ENCODE assay signal across 27 cellular contexts in the genomic region with DNA sequence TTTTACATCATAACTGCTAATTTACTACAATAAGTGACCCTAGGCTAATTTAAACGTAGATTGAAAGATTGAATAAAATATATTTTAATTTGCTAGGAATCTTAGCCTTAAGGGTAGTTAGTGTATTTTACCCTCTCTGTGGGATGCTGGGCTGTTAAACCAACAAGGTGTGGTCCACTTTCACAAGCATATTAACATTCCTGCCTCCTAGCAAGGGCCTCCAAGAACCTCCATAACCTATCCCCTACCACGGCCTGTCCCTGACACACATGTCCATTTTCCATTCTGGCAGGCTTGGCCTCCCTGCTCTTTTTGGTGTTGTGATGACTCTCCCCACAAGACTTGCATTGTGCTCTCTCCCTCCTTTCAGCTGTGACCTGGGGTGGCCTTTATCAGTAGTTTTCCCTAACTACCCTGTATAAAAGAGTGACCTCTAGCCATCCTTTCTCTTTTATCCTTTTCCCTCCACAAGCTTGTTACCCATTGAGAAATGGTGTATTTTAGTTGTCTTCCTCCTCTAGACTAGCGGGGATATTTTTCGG.
DNase-seq lines count a peak whose midpoint lies in the region; ATAC-seq, FAIRE-seq and TF ChIP-seq lines count a peak whose summit lies in the region.
"Had no signal": no experiment of that assay in that cellular context is flagged by ENCODE, and none has a peak within 500 bp of the region (broad histone marks: within the 10 kb centered on the region; RNA-seq: fewer than 3 reads in every experiment).

No MANE protein-coding gene starts in this region.

- no TSS peak for BruUV-seq in HepG2 (replicated peaks; lab: Mats Ljungman, UMichigan)

- H3K27me3 Mint-ChIP-seq in activated naive CD8-positive, alpha-beta T cell treated with anti-CD3 and anti-CD28 coated beads, Interleukin-2, amount 50 U/mL, for 24 hours = no peaks in the 10 kb centered on the region
- H3K27me3 Mint-ChIP-seq in naive thymus-derived CD4-positive, alpha-beta T cell = no peaks in the 10 kb centered on the region

- TF ChIP-seq RAD21 in HepG2 (CRISPR knock-in tag; IDR thresholded peaks at IDR 0.05) = no peak

- H3K4me3 ChIP-seq in HepG2 (replicated peaks in 1 of 3; ENCODE audit: insufficient read depth in 1 of 3, low read depth in 2 of 3, low read length in 3 of 3) (no peak overlapping the region), right lobe of liver (no peak overlapping the region)
- no peak overlapping the region for H3K4me3 ChIP-seq in naive thymus-derived CD4-positive, alpha-beta T cell (ENCODE audit: low read length)
- H3K4me3 ChIP-seq: body of pancreas had no signal

- TF ChIP-seq POLR2A in HepG2 (IDR thresholded peaks at IDR 0.05; ENCODE audit: insufficient read depth in 1 of 2, low read depth in 2 of 2, low read length in 2 of 2) (no peak), right lobe of liver (IDR thresholded peaks at IDR 0.05) (no peak)

- H3K36me3 ChIP-seq in HepG2 (replicated peaks in 1 of 2; ENCODE audit: control insufficient read depth in 1 of 2, insufficient read depth in 2 of 2, low read length in 2 of 2) (peaks cover 3 to 14% of the 10 kb centered on the region in 2 experiments; a peak in 2 of 5 replicates), right lobe of liver (peaks cover 0 to 6% (median 1%) of the 10 kb centered on the region in 4 donors)
- no peaks in the 10 kb centered on the region for H3K36me3 ChIP-seq in naive thymus-derived CD4-positive, alpha-beta T cell (ENCODE audit: control insufficient read depth in 2 of 3, insufficient read depth in 3 of 3, low read length in 3 of 3)

- H3K27ac ChIP-seq in HepG2 (ENCODE audit: extremely low read length, insufficient read depth, low read length) (no peak overlapping the region), right lobe of liver (no peak overlapping the region)
- H3K27ac ChIP-seq in naive thymus-derived CD4-positive, alpha-beta T cell (ENCODE audit: low read depth, low read length) = no peak overlapping the region
- H3K27ac ChIP-seq: body of pancreas had no signal

- no peaks in the 10 kb centered on the region for H3K9me3 Mint-ChIP-seq in activated naive CD8-positive, alpha-beta T cell treated with anti-CD3 and anti-CD28 coated beads, Interleukin-2, amount 50 U/mL, for 24 hours
- H3K9me3 Mint-ChIP-seq in naive thymus-derived CD4-positive, alpha-beta T cell = no peaks in the 10 kb centered on the region
- H3K9me3 Mint-ChIP-seq: activated naive CD4-positive, alpha-beta T cell treated with anti-CD3 and anti-CD28 coated beads, Interleukin-2, amount 50 U/mL, for 72 hours; immature natural killer cell had no signal

- DNase-seq in HepG2 (ENCODE audit: low spot score) (peak; percentile 13), right lobe of liver (no peak), D721Med (ENCODE audit: insufficient read length, low spot score) (no peak), GM13977 (ENCODE audit: low spot score) (no peak)
- DNase-seq in activated naive CD8-positive, alpha-beta T cell treated with anti-CD3 and anti-CD28 coated beads, Interleukin-2, amount 50 U/mL, for 24 hours = no peak
- DNase-seq in naive thymus-derived CD4-positive, alpha-beta T cell = no peak
- DNase-seq: ACHN; activated CD8-positive, alpha-beta T cell treated with anti-CD3 and anti-CD28 coated beads, Interleukin-2, amount 10 ng/mL, durations not matched to agents 7 days and 5 days; activated T-cell treated with anti-CD3 and anti-CD28 coated beads, Interleukin-2, amount 50 U/mL, for 1 hour; body of pancreas; C1 segment of cervical spinal cord; DMS79 treated with DMSO at 0.1 percent for 48 hours; HCEC 1CT; head of caudate nucleus; immature natural killer cell; NCI-H1105 treated with DMSO at 0.1 percent for 48 hours; NCI-H524; occipital lobe; RPMI8226; stimulated activated CD4-positive, alpha-beta T cell treated with anti-CD3 and anti-CD28 coated beads, Interleukin-15, amount 100 ng/mL, for 24 hours; T1000 had no signal

- in situ Hi-C loops in HepG2 (cut with HindIII; ENCODE audit: extremely low pct_ligation_motif_present, low pct_unique_long_range_greater_than_20kb) = no loop called here
- in situ Hi-C loops in GM13977 (cut with MboI; ENCODE audit: low pct_unique_long_range_greater_than_20kb, low sequenced_read_pairs, unreplicated experiment) = no loop called here

- 91% methylated on average over 4 of the region's 4 CpGs for WGBS in HepG2 (ENCODE audit: low lambda C conversion rate)
- WGBS in right lobe of liver (ENCODE audit: insufficient coverage, low coverage, low lambda C conversion rate, missing lambda C conversion rate) = 95% methylated on average over 4 of the region's 4 CpGs

- no peaks in the 10 kb centered on the region for H4K20me1 ChIP-seq in HepG2 (ENCODE audit: insufficient read depth, low read length)

- peaks cover 3% of the 10 kb centered on the region for H3K79me2 ChIP-seq in HepG2 (ENCODE audit: insufficient read depth, low read length)

- TF ChIP-seq CTCF in HepG2 (CRISPR knock-in tag; IDR thresholded peaks at IDR 0.05) (no peak), right lobe of liver (IDR thresholded peaks at IDR 0.05) (no peak), D721Med (IDR thresholded peaks at IDR 0.05; ENCODE audit: insufficient read depth, missing control alignments) (no peak), GM13977 (IDR thresholded peaks at IDR 0.05; ENCODE audit: extremely low read depth, insufficient read depth, missing control alignments) (no peak)

- POLR2A ChIA-PET in HepG2 (lab: Yijun Ruan, JAX) = interaction anchor here (0.6 kb wide), 1 partner anchor 110 kb away, joined by 3 read pairs; no protein-coding TSS in a partner anchor
- POLR2A ChIA-PET in naive thymus-derived CD4-positive, alpha-beta T cell (lab: Charles Lee) = no interaction called here

- FAIRE-seq in HepG2 (lab: Jason Lieb, UNC) (no peak), D721Med (lab: Jason Lieb, UNC) (no peak)
- FAIRE-seq: colon, HTR-8/SVneo had no signal

- H3K4me2 ChIP-seq in HepG2 (ENCODE audit: low read depth, low read length) = no peak overlapping the region

- H3K9me3 ChIP-seq in HepG2 (ENCODE audit: low read length) (no peaks in the 10 kb centered on the region), right lobe of liver (no peaks in the 10 kb centered on the region)
- no peaks in the 10 kb centered on the region for H3K9me3 ChIP-seq in naive thymus-derived CD4-positive, alpha-beta T cell (ENCODE audit: control insufficient read depth in 2 of 3, low read length in 3 of 3)
- H3K9me3 ChIP-seq: body of pancreas had no signal

- no peak overlapping the region for H3K9ac ChIP-seq in HepG2 (ENCODE audit: insufficient read depth, low read depth, low read length)

- H3K4me3 Mint-ChIP-seq in activated naive CD8-positive, alpha-beta T cell treated with anti-CD3 and anti-CD28 coated beads, Interleukin-2, amount 50 U/mL, for 24 hours = no peak overlapping the region
- no peak overlapping the region for H3K4me3 Mint-ChIP-seq in naive thymus-derived CD4-positive, alpha-beta T cell
- H3K4me3 Mint-ChIP-seq: activated CD8-positive, alpha-beta T cell treated with anti-CD3 and anti-CD28 coated beads, Interleukin-2, amount 10 ng/mL, durations not matched to agents 7 days and 5 days; immature natural killer cell had no signal

- intact Hi-C loops in HepG2 (cut with micrococcal nuclease; ENCODE audit: unreplicated experiment) = no loop called here
- intact Hi-C loops in right lobe of liver (cut with DNase I) = no loop called here
- intact Hi-C loops in naive thymus-derived CD4-positive, alpha-beta T cell (cut with micrococcal nuclease) = no loop called here

- TF ChIP-seq EP300 in HepG2 (IDR thresholded peaks at IDR 0.05; ENCODE audit: low read depth in 2 of 2, low read length in 2 of 2) = no peak
- TF ChIP-seq EP300 in HepG2 (CRISPR knock-in tag; IDR thresholded peaks at IDR 0.05; ENCODE audit: borderline replicate concordance) = no peak

- peak; percentile 19; the same call in 2 of the 3 replicates for ATAC-seq in HepG2
- no peak for ATAC-seq in right lobe of liver
- ATAC-seq in activated naive CD8-positive, alpha-beta T cell treated with anti-CD3 and anti-CD28 coated beads, Interleukin-2, amount 50 U/mL, for 24 hours = no peak
- no peak for ATAC-seq in naive thymus-derived CD4-positive, alpha-beta T cell
- no peak for ATAC-seq in HG03045 (IDR thresholded peaks at IDR 0.05; ENCODE audit: unreplicated experiment)
- ATAC-seq in GM18909 (IDR thresholded peaks at IDR 0.05; ENCODE audit: poor library complexity, unreplicated experiment) = no peak
- ATAC-seq: activated CD8-positive, alpha-beta T cell treated with anti-CD3 and anti-CD28 coated beads, Interleukin-2, amount 10 ng/mL, durations not matched to agents 7 days and 5 days; activated naive CD4-positive, alpha-beta T cell treated with anti-CD3 and anti-CD28 coated beads, Interleukin-2, amount 50 U/mL, for 72 hours; body of pancreas; SK-N-SH treated with all-trans-retinoic acid at 6 μM for 48 hours had no signal

- peaks cover 17% of the 10 kb centered on the region for H3K36me3 Mint-ChIP-seq in activated naive CD8-positive, alpha-beta T cell treated with anti-CD3 and anti-CD28 coated beads, Interleukin-2, amount 50 U/mL, for 24 hours (ENCODE audit: low read depth)
- peaks cover 0 to 17% (median 11%) of the 10 kb centered on the region in 5 donors for H3K36me3 Mint-ChIP-seq in naive thymus-derived CD4-positive, alpha-beta T cell

- H3K27me3 ChIP-seq in HepG2 (ENCODE audit: control insufficient read depth in 1 of 2, insufficient read depth in 2 of 2, low read length in 2 of 2) = no peaks in the 10 kb centered on the region
- H3K27me3 ChIP-seq in right lobe of liver = no peaks in the 10 kb centered on the region
- no peaks in the 10 kb centered on the region for H3K27me3 ChIP-seq in naive thymus-derived CD4-positive, alpha-beta T cell (ENCODE audit: control insufficient read depth in 2 of 2, insufficient read depth in 2 of 2, low read length in 2 of 2)
- H3K27me3 ChIP-seq: body of pancreas had no signal

- H3K27ac Mint-ChIP-seq in activated naive CD8-positive, alpha-beta T cell treated with anti-CD3 and anti-CD28 coated beads, Interleukin-2, amount 50 U/mL, for 24 hours = peak overlapping the region; percentile 5
- peak overlapping the region; percentile 30 to 99 (median 89) for H3K27ac Mint-ChIP-seq in naive thymus-derived CD4-positive, alpha-beta T cell
- H3K27ac Mint-ChIP-seq: activated CD8-positive, alpha-beta T cell treated with anti-CD3 and anti-CD28 coated beads, Interleukin-2, amount 10 ng/mL, durations not matched to agents 7 days and 5 days had no signal

- no peak overlapping the region for H2AFZ ChIP-seq in HepG2 (ENCODE audit: low read length)

- H3K4me1 ChIP-seq in HepG2 (ENCODE audit: insufficient read depth, low read length) (peaks cover 54% of the 10 kb centered on the region), right lobe of liver (peaks cover 0 to 20% (median 0%) of the 10 kb centered on the region in 4 donors)
- peaks cover 13 to 18% of the 10 kb centered on the region in 2 donors for H3K4me1 ChIP-seq in naive thymus-derived CD4-positive, alpha-beta T cell (ENCODE audit: control insufficient read depth in 2 of 2, insufficient read depth in 2 of 2, low read length in 2 of 2)

- CTCF ChIA-PET in HepG2 (lab: Yijun Ruan, JAX; ENCODE audit: low intra/inter-chr PET ratio, low total read pairs) = no interaction called here
- CTCF ChIA-PET in naive thymus-derived CD4-positive, alpha-beta T cell (lab: Charles Lee) = no interaction called here

- H3K4me1 Mint-ChIP-seq in activated naive CD8-positive, alpha-beta T cell treated with anti-CD3 and anti-CD28 coated beads, Interleukin-2, amount 50 U/mL, for 24 hours = peaks cover 46% of the 10 kb centered on the region
- H3K4me1 Mint-ChIP-seq in naive thymus-derived CD4-positive, alpha-beta T cell = peaks cover 22 to 75% (median 66%) of the 10 kb centered on the region in 7 donors
